20 cellular contexts compared by ENCODE assay signal in the genomic region with DNA sequence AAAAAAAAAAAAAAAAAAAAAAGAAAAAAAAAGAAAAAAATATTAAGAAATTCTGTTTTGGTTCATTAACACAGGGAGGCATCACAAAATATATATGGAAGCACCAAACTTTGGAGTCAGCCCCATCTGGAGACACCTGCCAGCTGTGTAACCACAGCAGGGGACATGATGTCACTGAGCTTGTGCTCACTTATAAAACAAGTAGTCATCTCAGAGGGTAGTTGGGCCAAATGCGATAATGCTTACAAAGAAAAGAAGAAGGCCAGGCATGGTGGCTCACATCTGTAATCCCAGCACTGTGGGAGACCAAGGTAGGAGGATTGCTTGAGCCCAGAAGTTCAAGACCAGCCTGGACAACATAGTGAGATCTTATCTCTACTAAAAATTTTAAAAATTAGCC. TPM values are rescaled to one million over a fixed set of nuclear protein-coding genes. Genes with fewer than 3 reads are reported as not detected.
DNase-seq lines count a peak whose midpoint lies in the region; ATAC-seq and TF ChIP-seq lines count a peak whose summit lies in the region.
"Had no signal": no experiment of that assay in that cellular context is flagged by ENCODE, and none has a peak within 500 bp of the region (broad histone marks: within the 10 kb centered on the region; RNA-seq: fewer than 3 reads in every experiment).

No MANE protein-coding gene starts in this region.

- intact Hi-C loops in activated CD8-positive, alpha-beta T cell treated with anti-CD3 and anti-CD28 coated beads for 36 hours (cut with micrococcal nuclease): no loop called here

- no peak for ATAC-seq in activated CD8-positive, alpha-beta T cell treated with anti-CD3 and anti-CD28 coated beads for 36 hours
- no peak for ATAC-seq in activated CD8-positive, alpha-beta T cell treated with anti-CD3 and anti-CD28 coated beads, Interleukin-2, amount 10 ng/mL, durations not matched to agents 7 days and 5 days
- ATAC-seq in stimulated activated memory B cell treated with anti-CD40 and anti-IgM and Interleukin-4, amounts not matched to agents 10 μg/mL and 1 μg/mL and 100 μg/mL, for 72 hours: no peak
- no peak for ATAC-seq in GM18505 (IDR thresholded peaks at IDR 0.05; ENCODE audit: unreplicated experiment)
- ATAC-seq: CD8-positive, alpha-beta T cell had no signal

- POLR2A ChIA-PET in activated CD8-positive, alpha-beta T cell treated with anti-CD3 and anti-CD28 coated beads for 36 hours (lab: Charles Lee): no interaction called here
- POLR2A ChIA-PET in activated CD8-positive, alpha-beta T cell treated with anti-CD3 and anti-CD28 coated beads, Interleukin-2, amount 10 ng/mL, durations not matched to agents 7 days and 5 days (lab: Charles Lee): no interaction called here
- POLR2A ChIA-PET in HEK293T (lab: Yijun Ruan, JAX): no interaction called here

- DNase-seq in activated CD8-positive, alpha-beta T cell treated with anti-CD3 and anti-CD28 coated beads for 36 hours: peak; percentile 16
- no peak for DNase-seq in activated CD8-positive, alpha-beta T cell treated with anti-CD3 and anti-CD28 coated beads, Interleukin-2, amount 10 ng/mL, durations not matched to agents 7 days and 5 days
- DNase-seq in HEK293T (ENCODE audit: extremely low spot score) (no peak), RKO (ENCODE audit: low spot score) (peak; percentile 12), Ammon's horn (ENCODE audit: low spot score) (no peak)
- DNase-seq: BE2C; CD8-positive, alpha-beta T cell; HFFc6; KBM-7; NCI-H1105 treated with DMSO at 0.1 percent for 48 hours; NCI-H1930; NCI-H2171; NCI-H524; PC-9; SW 1271 had no signal

- H3K27ac Mint-ChIP-seq in activated CD8-positive, alpha-beta T cell treated with anti-CD3 and anti-CD28 coated beads for 36 hours: no peak overlapping the region
- H3K27ac Mint-ChIP-seq in activated CD8-positive, alpha-beta T cell treated with anti-CD3 and anti-CD28 coated beads, Interleukin-2, amount 10 ng/mL, durations not matched to agents 7 days and 5 days: no peak overlapping the region
- peak overlapping the region; percentile 43 for H3K27ac Mint-ChIP-seq in stimulated activated memory B cell treated with anti-CD40 and anti-IgM and Interleukin-4, amounts not matched to agents 10 μg/mL and 1 μg/mL and 100 μg/mL, for 72 hours
- H3K27ac Mint-ChIP-seq: CD8-positive, alpha-beta T cell; HFFc6 had no signal

- no peaks in the 10 kb centered on the region for H3K36me3 Mint-ChIP-seq in activated CD8-positive, alpha-beta T cell treated with anti-CD3 and anti-CD28 coated beads for 36 hours (ENCODE audit: low read depth)
- no peaks in the 10 kb centered on the region for H3K36me3 Mint-ChIP-seq in activated CD8-positive, alpha-beta T cell treated with anti-CD3 and anti-CD28 coated beads, Interleukin-2, amount 10 ng/mL, durations not matched to agents 7 days and 5 days (ENCODE audit: low read depth)
- no peaks in the 10 kb centered on the region for H3K36me3 Mint-ChIP-seq in stimulated activated memory B cell treated with anti-CD40 and anti-IgM and Interleukin-4, amounts not matched to agents 10 μg/mL and 1 μg/mL and 100 μg/mL, for 72 hours
- H3K36me3 Mint-ChIP-seq: CD8-positive, alpha-beta T cell had no signal

- H3K4me1 Mint-ChIP-seq in activated CD8-positive, alpha-beta T cell treated with anti-CD3 and anti-CD28 coated beads for 36 hours (ENCODE audit: low read depth): peaks cover 12% of the 10 kb centered on the region
- H3K4me1 Mint-ChIP-seq in activated CD8-positive, alpha-beta T cell treated with anti-CD3 and anti-CD28 coated beads, Interleukin-2, amount 10 ng/mL, durations not matched to agents 7 days and 5 days (ENCODE audit: low read depth): peaks cover 11% of the 10 kb centered on the region
- H3K4me1 Mint-ChIP-seq in stimulated activated memory B cell treated with anti-CD40 and anti-IgM and Interleukin-4, amounts not matched to agents 10 μg/mL and 1 μg/mL and 100 μg/mL, for 72 hours: peaks cover 47% of the 10 kb centered on the region

- TF ChIP-seq POLR2A in GM18505 (IDR thresholded peaks at IDR 0.05; ENCODE audit: borderline replicate concordance, extremely low read depth, insufficient read depth, insufficient read length): no peak

- no peaks in the 10 kb centered on the region for H3K9me3 Mint-ChIP-seq in activated CD8-positive, alpha-beta T cell treated with anti-CD3 and anti-CD28 coated beads for 36 hours
- H3K9me3 Mint-ChIP-seq in activated CD8-positive, alpha-beta T cell treated with anti-CD3 and anti-CD28 coated beads, Interleukin-2, amount 10 ng/mL, durations not matched to agents 7 days and 5 days (ENCODE audit: insufficient read depth): no peaks in the 10 kb centered on the region
- no peaks in the 10 kb centered on the region for H3K9me3 Mint-ChIP-seq in stimulated activated memory B cell treated with anti-CD40 and anti-IgM and Interleukin-4, amounts not matched to agents 10 μg/mL and 1 μg/mL and 100 μg/mL, for 72 hours
- H3K9me3 Mint-ChIP-seq: CD8-positive, alpha-beta T cell; HFFc6; T-helper 2 cell treated with Interferon-gamma antibody and Interleukin-4, amounts not matched to agents 5 μg/mL and 100 μg/mL, for 36 hours had no signal

- H3K27me3 Mint-ChIP-seq in activated CD8-positive, alpha-beta T cell treated with anti-CD3 and anti-CD28 coated beads for 36 hours: peaks cover 26% of the 10 kb centered on the region
- H3K27me3 Mint-ChIP-seq in activated CD8-positive, alpha-beta T cell treated with anti-CD3 and anti-CD28 coated beads, Interleukin-2, amount 10 ng/mL, durations not matched to agents 7 days and 5 days (ENCODE audit: low read depth): peaks cover 56% of the 10 kb centered on the region
- H3K27me3 Mint-ChIP-seq in stimulated activated memory B cell treated with anti-CD40 and anti-IgM and Interleukin-4, amounts not matched to agents 10 μg/mL and 1 μg/mL and 100 μg/mL, for 72 hours: peaks cover 30% of the 10 kb centered on the region

- no peak overlapping the region for H3K4me3 Mint-ChIP-seq in activated CD8-positive, alpha-beta T cell treated with anti-CD3 and anti-CD28 coated beads for 36 hours
- H3K4me3 Mint-ChIP-seq in activated CD8-positive, alpha-beta T cell treated with anti-CD3 and anti-CD28 coated beads, Interleukin-2, amount 10 ng/mL, durations not matched to agents 7 days and 5 days: no peak overlapping the region
- H3K4me3 Mint-ChIP-seq in stimulated activated memory B cell treated with anti-CD40 and anti-IgM and Interleukin-4, amounts not matched to agents 10 μg/mL and 1 μg/mL and 100 μg/mL, for 72 hours: no peak overlapping the region
- H3K4me3 Mint-ChIP-seq: CD8-positive, alpha-beta T cell; HFFc6; T-helper 2 cell treated with Interferon-gamma antibody and Interleukin-4, amounts not matched to agents 5 μg/mL and 100 μg/mL, for 36 hours had no signal

- TF ChIP-seq CTCF in activated CD8-positive, alpha-beta T cell treated with anti-CD3 and anti-CD28 coated beads for 36 hours (IDR thresholded peaks at IDR 0.05): no peak

- CTCF ChIA-PET in activated CD8-positive, alpha-beta T cell treated with anti-CD3 and anti-CD28 coated beads for 36 hours (lab: Charles Lee): interaction anchor here (8.7 kb wide), 1 partner anchor 20 kb away, joined by 136 read pairs; no protein-coding TSS in a partner anchor
- CTCF ChIA-PET in activated CD8-positive, alpha-beta T cell treated with anti-CD3 and anti-CD28 coated beads, Interleukin-2, amount 10 ng/mL, durations not matched to agents 7 days and 5 days (lab: Charles Lee): interaction anchor here (1.2 kb wide), 1 partner anchor 216 kb away, joined by 3 read pairs; no protein-coding TSS in a partner anchor
- CTCF ChIA-PET in HEK293T (lab: Yijun Ruan, JAX): no interaction called here

TF ChIP-seq in HEK293T, 16 proteins besides CTCF, POLR2A, EP300 and RAD21:
- TF ChIP-seq ELF4 (IDR thresholded peaks at IDR 0.05) (no peak), ZNF384 (IDR thresholded peaks at IDR 0.05) (0 out of 2 replicates have a peak, but pooled peaks have one; percentile 31)
TF ChIP-seq in HEK293T: peak in this region for 1.

RNA-seq across cellular contexts. Expression of gene BNIP5, which starts 1.1 kb away (rescaled TPM):
- total RNA-seq in activated CD8-positive, alpha-beta T cell treated with anti-CD3 and anti-CD28 coated beads for 36 hours: not detected
- not detected for total RNA-seq in activated CD8-positive, alpha-beta T cell treated with anti-CD3 and anti-CD28 coated beads, Interleukin-2, amount 10 ng/mL, durations not matched to agents 7 days and 5 days
- total RNA-seq: CD8-positive, alpha-beta T cell; H1; HFFc6; PC-9; SK-MEL-5 had no signal

RNA-seq across cellular contexts. Expression of gene ETV7, which starts 49.7 kb away (rescaled TPM):
- total RNA-seq in activated CD8-positive, alpha-beta T cell treated with anti-CD3 and anti-CD28 coated beads for 36 hours: under 1 TPM; 0.51 to 0.86 TPM
- total RNA-seq in activated CD8-positive, alpha-beta T cell treated with anti-CD3 and anti-CD28 coated beads, Interleukin-2, amount 10 ng/mL, durations not matched to agents 7 days and 5 days: 1 to 10 TPM; 3.5 to 4.6 TPM
- total RNA-seq: SK-MEL-5 had no signal

Comparison
In these comparisons a context has a peak if more than half of its experiments do, and no peak if none do; other contexts are left out.
1. DNase-seq: peak in activated CD8-positive, alpha-beta T cell treated with anti-CD3 and anti-CD28 coated beads for 36 hours (single experiment) and RKO (single experiment); none in activated CD8-positive, alpha-beta T cell treated with anti-CD3 and anti-CD28 coated beads, Interleukin-2, amount 10 ng/mL, durations not matched to agents 7 days and 5 days (single experiment), HEK293T (single experiment) and Ammon's horn (single experiment).